Comparison of ENCODE assay signal across 16 cellular contexts in the genomic region with DNA sequence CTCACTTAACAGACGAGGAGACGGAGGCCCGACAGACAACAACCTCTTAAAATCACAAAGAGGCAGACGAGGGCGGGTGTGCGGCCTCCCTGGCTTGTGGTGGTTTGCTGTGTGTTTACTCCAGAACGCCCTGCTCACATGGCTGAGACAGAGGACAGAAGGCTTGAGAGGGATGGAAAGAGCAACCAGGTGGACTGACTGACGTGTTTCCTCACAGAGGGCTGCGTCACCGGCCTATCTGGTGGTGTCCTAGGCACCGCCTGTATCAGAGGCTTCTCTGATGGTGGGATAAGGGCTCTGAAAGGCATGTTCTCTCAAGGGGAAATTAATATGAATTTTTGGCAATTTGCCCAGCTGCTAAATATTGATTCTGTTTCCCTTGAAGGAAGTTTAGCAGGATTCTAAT. TPM values are rescaled to one million over a fixed set of nuclear protein-coding genes. Genes with fewer than 3 reads are reported as not detected.
DNase-seq lines count a peak whose midpoint lies in the region; ATAC-seq and TF ChIP-seq lines count a peak whose summit lies in the region.
"Had no signal": no experiment of that assay in that cellular context is flagged by ENCODE, and none has a peak within 500 bp of the region (broad histone marks: within the 10 kb centered on the region; RNA-seq: fewer than 3 reads in every experiment).

No MANE protein-coding gene starts in this region.

- H3K9me3 ChIP-seq in esophagus squamous epithelium, result no peaks in the 10 kb centered on the region

- H3K27ac ChIP-seq in esophagus squamous epithelium, result peak overlapping the region; percentile 64 to 83 (median 72)

- intact Hi-C loops in esophagus squamous epithelium (cut with DNase I), result no loop called here

- no peaks in the 10 kb centered on the region for H3K36me3 ChIP-seq in esophagus squamous epithelium

- ATAC-seq in HG03571 (IDR thresholded peaks at IDR 0.05; ENCODE audit: unreplicated experiment), result no peak
- ATAC-seq: stimulated activated naive CD8-positive, alpha-beta T cell treated with anti-CD3 and anti-CD28 coated beads, Interleukin-15, Interleukin-2, amounts not matched to agents 100 U/mL and 50 U/mL, for 24 hours had no signal

- peaks cover 0 to 44% (median 13%) of the 10 kb centered on the region in 3 donors for H3K4me1 ChIP-seq in esophagus squamous epithelium
- H3K4me1 ChIP-seq: Caco-2 had no signal

- H3K4me3 ChIP-seq in esophagus squamous epithelium, result no peak overlapping the region

- no peak for TF ChIP-seq POLR2A in esophagus squamous epithelium (IDR thresholded peaks at IDR 0.05)

- 84 to 91% methylated on average over 10 to 11 of the region's 11 CpGs for WGBS in esophagus squamous epithelium, 2 donors

- no peaks in the 10 kb centered on the region for H3K27me3 ChIP-seq in esophagus squamous epithelium

- no peak for TF ChIP-seq CTCF in esophagus squamous epithelium (IDR thresholded peaks at IDR 0.05)

- DNase-seq in NCI-H748 (lab: John Stamatoyannopoulos, UW; ENCODE audit: unreplicated experiment) (peak; percentile 52), NCI-H748 treated with DMSO at 0.1 percent for 48 hours (lab: John Stamatoyannopoulos, UW) (no peak), NCI-H2171 treated with DMSO at 0.1 percent for 48 hours (lab: John Stamatoyannopoulos, UW) (peak; percentile 59), esophagus squamous epithelium (lab: John Stamatoyannopoulos, UW) (no peak), ureter (ENCODE audit: low spot score) (peak; percentile 68), T-helper 2 cell (no peak), DMS114 treated with DMSO at 0.1 percent for 48 hours (lab: John Stamatoyannopoulos, UW; ENCODE audit: unreplicated experiment) (no peak)
- DNase-seq: activated CD4-positive, alpha-beta T cell treated with anti-CD3 and anti-CD28 coated beads, Interleukin-2, amount 10 ng/mL, durations not matched to agents 24 days and 14 days; activated T-cell treated with anti-CD3 and anti-CD28 coated beads, Interleukin-2, amount 50 U/mL, for 1 hour; Caco-2; erythroblast; Karpas-422; NCI-H2081; stimulated activated naive CD8-positive, alpha-beta T cell treated with anti-CD3 and anti-CD28 coated beads, Interleukin-15, Interleukin-2, amounts not matched to agents 100 U/mL and 50 U/mL, for 24 hours; T-helper 9 cell had no signal

RNA-seq across cellular contexts. Expression of gene RALBP1, which starts 47.0 kb away (rescaled TPM):
- total RNA-seq in esophagus squamous epithelium (100 to 1,000 TPM in 1 of 4 donors, 10 to 100 TPM in 3; 74.0 to 105 (median 84.1) TPM), ureter (117 TPM)

Comparison
In these comparisons a context has a peak if more than half of its experiments do, and no peak if none do; other contexts are left out.
1. DNase-seq: peak in NCI-H748 (single experiment), NCI-H2171 treated with DMSO at 0.1 percent for 48 hours (single experiment) and ureter (single experiment); none in NCI-H748 treated with DMSO at 0.1 percent for 48 hours (single experiment), esophagus squamous epithelium (single experiment), T-helper 2 cell (0 of 5) and DMS114 treated with DMSO at 0.1 percent for 48 hours (single experiment).